ENCODE assay signal across 29 cellular contexts in genomic region chr6:102944475-102944874, GRCh38.
"Had no signal": no experiment of that assay in that cellular context is flagged by ENCODE, and none has a peak within 500 bp of the region (broad histone marks: within the 10 kb centered on the region; RNA-seq: fewer than 3 reads in every experiment).

No MANE protein-coding gene starts in this region.

- H3K36me3 ChIP-seq: adrenal gland, esophagus muscularis mucosa, gastrocnemius medialis, heart left ventricle had no signal

- ATAC-seq: activated CD4-positive, alpha-beta T cell treated with anti-CD3 and anti-CD28 coated beads for 36 hours; activated CD8-positive, alpha-beta memory T cell treated with anti-CD3 and anti-CD28 coated beads, Interleukin-2, amount 10 ng/mL, durations not matched to agents 7 days and 5 days; activated CD8-positive, alpha-beta T cell treated with anti-CD3 and anti-CD28 coated beads, Interleukin-2, amount 10 ng/mL, durations not matched to agents 7 days and 5 days; activated naive CD8-positive, alpha-beta T cell treated with anti-CD3 and anti-CD28 coated beads, Interleukin-2, amount 50 U/mL, for 24 hours; body of pancreas; effector memory CD8-positive, alpha-beta T cell; foreskin keratinocyte; gastrocnemius medialis; heart left ventricle had no signal

- H3K27me3 ChIP-seq: adrenal gland, body of pancreas, esophagus muscularis mucosa, foreskin keratinocyte, gastrocnemius medialis, heart left ventricle had no signal

- DNase-seq: activated CD4-positive, alpha-beta memory T cell treated with anti-CD3 and anti-CD28 coated beads for 36 hours; activated CD4-positive, alpha-beta T cell treated with anti-CD3 and anti-CD28 coated beads for 36 hours; activated CD4-positive, alpha-beta T cell treated with anti-CD3 and anti-CD28 coated beads, Interleukin-2, amount 10 ng/mL, durations not matched to agents 24 days and 14 days; activated CD4-positive, CD25-positive, alpha-beta regulatory T cell; activated CD4-positive, CD25-positive, alpha-beta regulatory T cell treated with anti-CD3 and anti-CD28 coated beads, Interleukin-2, amount 50 U/mL, for 72 hours; activated CD8-positive, alpha-beta memory T cell treated with anti-CD3 and anti-CD28 coated beads, Interleukin-2, amount 10 ng/mL, durations not matched to agents 7 days and 5 days; activated CD8-positive, alpha-beta memory T cell treated with anti-CD3 and anti-CD28 coated beads, Interleukin-2, amount 50 U/mL, for 4 hours; activated CD8-positive, alpha-beta T cell treated with anti-CD3 and anti-CD28 coated beads, Interleukin-2, amount 10 ng/mL, durations not matched to agents 7 days and 5 days; activated effector memory CD4-positive, alpha-beta T cell treated with anti-CD3 and anti-CD28 coated beads, Interleukin-2, amount 50 U/mL, for 16 hours; activated naive CD4-positive, alpha-beta T cell treated with anti-CD3 and anti-CD28 coated beads for 36 hours; activated naive CD8-positive, alpha-beta T cell treated with anti-CD3 and anti-CD28 coated beads for 36 hours; activated naive CD8-positive, alpha-beta T cell treated with anti-CD3 and anti-CD28 coated beads, Interleukin-2, amount 50 U/mL, for 24 hours; activated T-cell treated with anti-CD3 and anti-CD28 coated beads, Interleukin-2, amount 50 U/mL, for 1 hour; activated T-cell treated with anti-CD3 and anti-CD28 coated beads, Interleukin-2, amount 50 U/mL, for 48 hours; adrenal gland; amygdala; aorta; body of pancreas; caudate nucleus; cortex of kidney; dermis blood vessel endothelial cell; effector CD4-positive, alpha-beta T cell; effector memory CD8-positive, alpha-beta T cell; erythroblast; foreskin keratinocyte; gastrocnemius medialis; glutamatergic neuron; heart left ventricle had no signal

- H3K4me3 ChIP-seq: adrenal gland, body of pancreas, esophagus muscularis mucosa, gastrocnemius medialis, heart left ventricle had no signal

- H3K27ac ChIP-seq: adrenal gland, body of pancreas, esophagus muscularis mucosa, foreskin keratinocyte, gastrocnemius medialis, heart left ventricle had no signal

- H3K4me1 ChIP-seq: adrenal gland, body of pancreas, esophagus muscularis mucosa, foreskin keratinocyte, gastrocnemius medialis, heart left ventricle had no signal

- H3K9me3 ChIP-seq: adrenal gland, body of pancreas, esophagus muscularis mucosa, gastrocnemius medialis, heart left ventricle had no signal
